ENCODE assay signal across 2 cellular contexts in the genomic region with DNA sequence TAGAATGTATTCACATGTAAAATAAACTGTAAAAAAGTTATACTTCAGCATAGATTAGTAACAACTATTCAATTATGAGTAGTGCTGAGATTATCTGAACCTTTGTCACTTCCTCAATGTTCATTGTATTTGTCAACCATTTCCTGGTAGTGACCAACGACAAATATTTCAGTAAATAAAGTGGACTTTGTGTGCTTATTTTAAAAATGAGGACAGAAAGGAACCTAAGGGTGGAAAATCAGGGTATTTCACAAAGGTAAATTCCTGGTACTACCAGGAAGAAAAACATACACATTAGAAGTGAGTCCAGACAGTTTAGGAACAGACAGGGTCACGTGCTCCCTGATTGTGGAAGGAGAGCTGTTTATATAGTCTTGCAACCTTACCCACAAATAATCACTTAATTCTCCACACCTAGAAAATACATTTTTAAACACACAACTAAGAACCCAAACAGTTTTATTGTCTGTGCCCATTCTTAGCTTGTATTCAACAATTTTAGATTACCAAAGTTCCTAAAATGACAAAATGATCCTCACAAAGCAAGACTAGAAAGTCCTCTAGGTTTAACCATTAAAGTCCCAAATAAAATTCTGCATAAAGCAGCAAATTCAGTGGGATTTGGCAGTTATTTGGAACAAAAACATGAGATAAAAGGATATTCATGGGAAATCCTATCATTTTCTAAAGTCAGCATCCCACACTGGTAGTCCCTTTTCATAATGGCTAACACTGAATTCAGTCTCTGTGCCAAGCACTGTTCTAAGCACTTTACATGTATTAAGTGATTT.
TF ChIP-seq lines count a peak whose summit lies in the region.

No MANE protein-coding gene starts in this region.

TF ChIP-seq in GM23338, 12 proteins besides CTCF, POLR2A, EP300 and RAD21 (continues in another document):
- TF ChIP-seq EZH2 (IDR thresholded peaks at IDR 0.05; ENCODE audit: low read depth, unreplicated experiment) (no peak), ZNF331 (CRISPR knock-in tag; IDR thresholded peaks at IDR 0.05; ENCODE audit: low read depth) (no peak), STAT1 (IDR thresholded peaks at IDR 0.05; ENCODE audit: unreplicated experiment) (no peak), NANOG (IDR thresholded peaks at IDR 0.05; ENCODE audit: borderline replicate concordance) (no peak), CREB1 (CRISPR knock-in tag; IDR thresholded peaks at IDR 0.05; ENCODE audit: low read depth) (no peak), POLR2AphosphoS5 (IDR thresholded peaks at IDR 0.05; ENCODE audit: low read depth) (no peak), EZH2phosphoT487 (IDR thresholded peaks at IDR 0.05; ENCODE audit: unreplicated experiment) (no peak), JUNB (IDR thresholded peaks at IDR 0.05; ENCODE audit: unreplicated experiment) (no peak), ZNF114 (CRISPR knock-in tag; IDR thresholded peaks at IDR 0.05) (no peak)
- TF ChIP-seq, protein P1, sequence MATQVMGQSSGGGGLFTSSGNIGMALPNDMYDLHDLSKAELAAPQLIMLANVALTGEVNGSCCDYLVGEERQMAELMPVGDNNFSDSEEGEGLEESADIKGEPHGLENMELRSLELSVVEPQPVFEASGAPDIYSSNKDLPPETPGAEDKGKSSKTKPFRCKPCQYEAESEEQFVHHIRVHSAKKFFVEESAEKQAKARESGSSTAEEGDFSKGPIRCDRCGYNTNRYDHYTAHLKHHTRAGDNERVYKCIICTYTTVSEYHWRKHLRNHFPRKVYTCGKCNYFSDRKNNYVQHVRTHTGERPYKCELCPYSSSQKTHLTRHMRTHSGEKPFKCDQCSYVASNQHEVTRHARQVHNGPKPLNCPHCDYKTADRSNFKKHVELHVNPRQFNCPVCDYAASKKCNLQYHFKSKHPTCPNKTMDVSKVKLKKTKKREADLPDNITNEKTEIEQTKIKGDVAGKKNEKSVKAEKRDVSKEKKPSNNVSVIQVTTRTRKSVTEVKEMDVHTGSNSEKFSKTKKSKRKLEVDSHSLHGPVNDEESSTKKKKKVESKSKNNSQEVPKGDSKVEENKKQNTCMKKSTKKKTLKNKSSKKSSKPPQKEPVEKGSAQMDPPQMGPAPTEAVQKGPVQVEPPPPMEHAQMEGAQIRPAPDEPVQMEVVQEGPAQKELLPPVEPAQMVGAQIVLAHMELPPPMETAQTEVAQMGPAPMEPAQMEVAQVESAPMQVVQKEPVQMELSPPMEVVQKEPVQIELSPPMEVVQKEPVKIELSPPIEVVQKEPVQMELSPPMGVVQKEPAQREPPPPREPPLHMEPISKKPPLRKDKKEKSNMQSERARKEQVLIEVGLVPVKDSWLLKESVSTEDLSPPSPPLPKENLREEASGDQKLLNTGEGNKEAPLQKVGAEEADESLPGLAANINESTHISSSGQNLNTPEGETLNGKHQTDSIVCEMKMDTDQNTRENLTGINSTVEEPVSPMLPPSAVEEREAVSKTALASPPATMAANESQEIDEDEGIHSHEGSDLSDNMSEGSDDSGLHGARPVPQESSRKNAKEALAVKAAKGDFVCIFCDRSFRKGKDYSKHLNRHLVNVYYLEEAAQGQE (IDR thresholded peaks at IDR 0.05; ENCODE audit: unreplicated experiment): no peak
- TF ChIP-seq, protein P2, sequence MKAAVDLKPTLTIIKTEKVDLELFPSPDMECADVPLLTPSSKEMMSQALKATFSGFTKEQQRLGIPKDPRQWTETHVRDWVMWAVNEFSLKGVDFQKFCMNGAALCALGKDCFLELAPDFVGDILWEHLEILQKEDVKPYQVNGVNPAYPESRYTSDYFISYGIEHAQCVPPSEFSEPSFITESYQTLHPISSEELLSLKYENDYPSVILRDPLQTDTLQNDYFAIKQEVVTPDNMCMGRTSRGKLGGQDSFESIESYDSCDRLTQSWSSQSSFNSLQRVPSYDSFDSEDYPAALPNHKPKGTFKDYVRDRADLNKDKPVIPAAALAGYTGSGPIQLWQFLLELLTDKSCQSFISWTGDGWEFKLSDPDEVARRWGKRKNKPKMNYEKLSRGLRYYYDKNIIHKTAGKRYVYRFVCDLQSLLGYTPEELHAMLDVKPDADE (IDR thresholded peaks at IDR 0.05): no peak

TF ChIP-seq in K562, 482 proteins besides CTCF, POLR2A, EP300 and RAD21:
- TF ChIP-seq, protein P3, sequence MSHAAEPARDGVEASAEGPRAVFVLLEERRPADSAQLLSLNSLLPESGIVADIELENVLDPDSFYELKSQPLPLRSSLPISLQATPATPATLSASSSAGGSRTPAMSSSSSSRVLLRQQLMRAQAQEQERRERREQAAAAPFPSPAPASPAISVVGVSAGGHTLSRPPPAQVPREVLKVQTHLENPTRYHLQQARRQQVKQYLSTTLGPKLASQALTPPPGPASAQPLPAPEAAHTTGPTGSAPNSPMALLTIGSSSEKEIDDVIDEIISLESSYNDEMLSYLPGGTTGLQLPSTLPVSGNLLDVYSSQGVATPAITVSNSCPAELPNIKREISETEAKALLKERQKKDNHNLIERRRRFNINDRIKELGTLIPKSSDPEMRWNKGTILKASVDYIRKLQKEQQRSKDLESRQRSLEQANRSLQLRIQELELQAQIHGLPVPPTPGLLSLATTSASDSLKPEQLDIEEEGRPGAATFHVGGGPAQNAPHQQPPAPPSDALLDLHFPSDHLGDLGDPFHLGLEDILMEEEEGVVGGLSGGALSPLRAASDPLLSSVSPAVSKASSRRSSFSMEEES (CRISPR knock-in tag; IDR thresholded peaks at IDR 0.05): peak; percentile 28
- TF ChIP-seq, protein P4, sequence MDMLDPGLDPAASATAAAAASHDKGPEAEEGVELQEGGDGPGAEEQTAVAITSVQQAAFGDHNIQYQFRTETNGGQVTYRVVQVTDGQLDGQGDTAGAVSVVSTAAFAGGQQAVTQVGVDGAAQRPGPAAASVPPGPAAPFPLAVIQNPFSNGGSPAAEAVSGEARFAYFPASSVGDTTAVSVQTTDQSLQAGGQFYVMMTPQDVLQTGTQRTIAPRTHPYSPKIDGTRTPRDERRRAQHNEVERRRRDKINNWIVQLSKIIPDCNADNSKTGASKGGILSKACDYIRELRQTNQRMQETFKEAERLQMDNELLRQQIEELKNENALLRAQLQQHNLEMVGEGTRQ (CRISPR knock-in tag; IDR thresholded peaks at IDR 0.05): peak; percentile 22; the same call in 1 of the 2 replicates
- TF ChIP-seq ZZZ3 (IDR thresholded peaks at IDR 0.05) (no peak), BHLHE40 (IDR thresholded peaks at IDR 0.05; ENCODE audit: low read length) (peak; percentile 36; the same call in 1 of the 2 replicates)
TF ChIP-seq in K562: peak in this region for 3.
